In genomic region chr16:82137819-82138177, GRCh38 we compare ENCODE assay signal across 15 cellular contexts. TPM values are rescaled to one million over a fixed set of nuclear protein-coding genes. Genes with fewer than 3 reads are reported as not detected.
DNase-seq lines count a peak whose midpoint lies in the region; ATAC-seq and TF ChIP-seq lines count a peak whose summit lies in the region.
"Had no signal": no experiment of that assay in that cellular context is flagged by ENCODE, and none has a peak within 500 bp of the region (broad histone marks: within the 10 kb centered on the region; RNA-seq: fewer than 3 reads in every experiment).

No MANE protein-coding gene starts in this region.

- H3K27me3 ChIP-seq in Panc1 (ENCODE audit: control insufficient read depth, insufficient read depth, low read length) = no peaks in the 10 kb centered on the region

- in situ Hi-C loops in Panc1 (cut with HindIII; ENCODE audit: low pct_unique_long_range_greater_than_20kb, low sequenced_read_pairs) = no loop called here

- H3K36me3 ChIP-seq in Panc1 (ENCODE audit: control insufficient read depth, insufficient read depth, low read length) = no peaks in the 10 kb centered on the region

- peaks cover 12% of the 10 kb centered on the region for H3K4me1 ChIP-seq in Panc1 (ENCODE audit: control insufficient read depth, insufficient read depth, low read length)

- no peaks in the 10 kb centered on the region for H3K9me3 ChIP-seq in Panc1 (ENCODE audit: control insufficient read depth, insufficient read depth, low read depth, low read length)

- peak overlapping the region; percentile 83; the same call in 1 of the 2 replicates for H3K27ac ChIP-seq in C4-2B
- H3K27ac ChIP-seq in Panc1 (ENCODE audit: low read length) = peak overlapping the region; percentile 84

- CTCF ChIA-PET in Panc1 (lab: Charles Lee) = no interaction called here

- H3K4me3 ChIP-seq in Panc1 (ENCODE audit: low read depth in 2 of 2, low read length in 2 of 2) = no peak overlapping the region
- H3K4me3 ChIP-seq in choroid plexus epithelial cell (ENCODE audit: low read depth, low read length) = no peak overlapping the region
- no peak overlapping the region for H3K4me3 ChIP-seq in fibroblast of the aortic adventitia (ENCODE audit: low read depth, low read length)
- H3K4me3 ChIP-seq: GM12878 had no signal

- BruUV-seq in Panc1 (replicated peaks; lab: Mats Ljungman, UMichigan) = no TSS peak

- TF ChIP-seq CTCF in C4-2B (conservative IDR thresholded peaks at IDR 0.05) (no peak), Panc1 (IDR thresholded peaks at IDR 0.05) (no peak), choroid plexus epithelial cell (conservative IDR thresholded peaks at IDR 0.05; ENCODE audit: low read depth, low read length) (no peak), fibroblast of the aortic adventitia (IDR thresholded peaks at IDR 0.05; ENCODE audit: insufficient read depth, low read length) (no peak)

- ATAC-seq in Panc1 = no peak
- ATAC-seq: GM12878, HepG2 had no signal

- intact Hi-C loops in Panc1 (cut with micrococcal nuclease; ENCODE audit: unreplicated experiment) = no loop called here

- POLR2A ChIA-PET in Panc1 (lab: Charles Lee) = no interaction called here

- DNase-seq in Panc1 (ENCODE audit: low read depth, low spot score) (no peak), choroid plexus epithelial cell (ENCODE audit: low read depth) (peak; percentile 21), fibroblast of the aortic adventitia (ENCODE audit: low read depth) (peak; percentile 11), NCI-H526 treated with DMSO at 0.1 percent for 48 hours (lab: John Stamatoyannopoulos, UW) (no peak), ecto neural progenitor cell (ENCODE audit: low spot score) (no peak), inferior parietal cortex (ENCODE audit: extremely low spot score) (no peak)
- DNase-seq: C1 segment of cervical spinal cord; CD4-positive, alpha-beta memory T cell; COR-L47; DMS53; HCEC 1CT; HFFc6 had no signal

RNA-seq across cellular contexts. Expression of gene MPHOSPH6, which starts 32.2 kb away (rescaled TPM):
- total RNA-seq in Panc1 (2021; ENCODE audit: unreplicated experiment) = 36.7 TPM
- polyA plus RNA-seq in Panc1 (2012; ENCODE audit: insufficient read length) = 27.0 TPM
- total RNA-seq in fibroblast of the aortic adventitia (ENCODE audit: low replicate concordance) = 20.5 and 32.7 TPM in 2 replicates

Comparison
In these comparisons a context has a peak if more than half of its experiments do, and no peak if none do; other contexts are left out.
1. DNase-seq: peak in choroid plexus epithelial cell (single experiment) and fibroblast of the aortic adventitia (single experiment); none in Panc1 (single experiment), NCI-H526 treated with DMSO at 0.1 percent for 48 hours (single experiment), ecto neural progenitor cell (single experiment) and inferior parietal cortex (single experiment).